18 cellular contexts compared by ENCODE assay signal in genomic region chr1:209199371-209199770, GRCh38.
"Had no signal": no experiment of that assay in that cellular context is flagged by ENCODE, and none has a peak within 500 bp of the region (broad histone marks: within the 10 kb centered on the region; RNA-seq: fewer than 3 reads in every experiment).

No MANE protein-coding gene starts in this region.

- H3K36me3 ChIP-seq: ascending aorta, cardiac muscle cell, prostate gland, upper lobe of left lung had no signal

- DNase-seq: activated CD4-positive, alpha-beta T cell treated with anti-CD3 and anti-CD28 coated beads for 1 hour; activated CD4-positive, alpha-beta T cell treated with anti-CD3 and anti-CD28 coated beads, Interleukin-2, amount 50 U/mL, for 4 hours; activated naive CD4-positive, alpha-beta T cell treated with anti-CD3 and anti-CD28 coated beads, Interleukin-2, amount 10 ng/mL, durations not matched to agents 7 days and 5 days; dorsolateral prefrontal cortex; immature natural killer cell; right cardiac atrium; stimulated activated CD4-positive, alpha-beta T cell treated with anti-CD3 and anti-CD28 coated beads, Interleukin-4, amount 100 ng/mL, for 4 hours; stimulated activated CD8-positive, alpha-beta memory T cell treated with anti-CD3 and anti-CD28 coated beads, Interleukin-4, amount 100 ng/mL, for 48 hours; stimulated activated naive CD4-positive, alpha-beta T cell treated with Interleukin-2 at 50 U/mL for 16 hours; substantia nigra; T1000; upper lobe of left lung had no signal

- H3K27ac ChIP-seq: ascending aorta, cardiac muscle cell, dorsolateral prefrontal cortex, hepatocyte, prostate gland, skin epidermis, upper lobe of left lung had no signal

- H3K27me3 ChIP-seq: ascending aorta, cardiac muscle cell, hepatocyte, upper lobe of left lung had no signal

- H3K9me3 ChIP-seq: prostate gland had no signal

- H3K4me1 ChIP-seq: ascending aorta, prostate gland, upper lobe of left lung had no signal

- H3K4me3 ChIP-seq: ascending aorta, cardiac muscle cell, hepatocyte, prostate gland, skin epidermis, upper lobe of left lung had no signal

- ATAC-seq: esophagus mucosa, right cardiac atrium had no signal
